ENCODE assay signal across 16 cellular contexts in the genomic region with DNA sequence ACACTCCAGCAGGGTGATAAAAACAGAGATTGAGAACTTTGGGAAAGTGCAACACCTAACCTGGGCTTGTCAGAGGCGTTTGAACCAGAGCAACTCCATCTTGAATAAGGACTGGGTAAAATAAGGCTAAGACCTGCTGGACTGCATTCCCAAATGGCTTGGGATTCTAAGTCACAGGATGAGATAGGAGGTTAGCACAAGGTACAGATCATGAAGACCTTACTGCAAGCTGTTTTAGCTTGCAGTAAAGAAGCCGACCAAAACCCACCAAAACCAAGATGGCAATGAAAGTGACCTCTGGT. TPM values are rescaled to one million over a fixed set of nuclear protein-coding genes. Genes with fewer than 3 reads are reported as not detected.
A peak's percentile ranks its signal among the peaks of the same experiment; 100 is the strongest.
DNase-seq lines count a peak whose midpoint lies in the region; ATAC-seq, FAIRE-seq and TF ChIP-seq lines count a peak whose summit lies in the region.
"Had no signal": no experiment of that assay in that cellular context is flagged by ENCODE, and none has a peak within 500 bp of the region (broad histone marks: within the 10 kb centered on the region; RNA-seq: fewer than 3 reads in every experiment).

No MANE protein-coding gene starts in this region.

- no peak for TF ChIP-seq CTCF in WTC11 (IDR thresholded peaks at IDR 0.05)
- no peak for TF ChIP-seq CTCF in keratinocyte (optimal IDR thresholded peaks at IDR 0.05 in 1 of 3, IDR thresholded peaks at IDR 0.05 in 1 of 3, conservative IDR thresholded peaks at IDR 0.05 in 1 of 3; ENCODE audit: extremely low read depth in 1 of 3, insufficient read depth in 2 of 3, low read length in 3 of 3)
- TF ChIP-seq CTCF in thoracic aorta (IDR thresholded peaks at IDR 0.05) = no peak

- H3K9me3 ChIP-seq in HUES48 (ENCODE audit: control insufficient read depth, insufficient read depth, low read length) (no peaks in the 10 kb centered on the region), keratinocyte (ENCODE audit: control insufficient read depth, low read depth, low read length) (no peaks in the 10 kb centered on the region), thoracic aorta (no peaks in the 10 kb centered on the region)
- H3K9me3 ChIP-seq: testis had no signal

- H3K27ac Mint-ChIP-seq in WTC11 = no peak overlapping the region; the same call in 1 of the 2 replicates
- H3K27ac Mint-ChIP-seq: activated B cell treated with CpG ODN at 0.5 μM for 24 hours; activated T-helper 2 cell treated with anti-CD3 and anti-CD28 coated beads, Interferon-gamma antibody, Interleukin-2, Interleukin-4, amounts not matched to agents 10 μg/mL and 5 μg/mL and 100 μg/mL, durations not matched to agents 14 hours and 24 hours and 36 hours; CD4-positive, alpha-beta memory T cell had no signal

- ATAC-seq in WTC11 (peak; percentile 56; the same call in 1 of the 2 replicates), thoracic aorta (ENCODE audit: insufficient number of reproducible peaks, low FRiP score, low read depth) (no peak)

- dilution Hi-C loops in keratinocyte (cut with MboI; ENCODE audit: extremely low pct_ligation_motif_present, low sequenced_read_pairs) = no loop called here

- H3K4me2 ChIP-seq in keratinocyte (ENCODE audit: control insufficient read depth, extremely low read depth, insufficient read depth, low read depth, low read length) = peak overlapping the region; percentile 35

- H3K27me3 Mint-ChIP-seq in WTC11 (ENCODE audit: low read depth) = no peaks in the 10 kb centered on the region
- H3K27me3 Mint-ChIP-seq: activated B cell treated with CpG ODN at 0.5 μM for 24 hours; CD4-positive, alpha-beta memory T cell had no signal

- H3K36me3 ChIP-seq in HUES48 (ENCODE audit: control insufficient read depth, insufficient read depth, low read length) (no peaks in the 10 kb centered on the region), keratinocyte (ENCODE audit: control insufficient read depth in 2 of 2, extremely low read depth in 1 of 2, insufficient read depth in 2 of 2, low read length in 2 of 2) (no peaks in the 10 kb centered on the region), thoracic aorta (no peaks in the 10 kb centered on the region)

- H3K4me3 Mint-ChIP-seq in WTC11 = no peak overlapping the region
- H3K4me3 Mint-ChIP-seq: activated B cell treated with CpG ODN at 0.5 μM for 24 hours; CD4-positive, alpha-beta memory T cell had no signal

- H3K9ac ChIP-seq in HUES48 (ENCODE audit: low read depth, low read length) = no peak overlapping the region
- no peak overlapping the region for H3K9ac ChIP-seq in keratinocyte (ENCODE audit: control insufficient read depth, extremely low read depth, insufficient read depth, low read length)

- H3K9me1 ChIP-seq in keratinocyte (ENCODE audit: control insufficient read depth, extremely low read depth, insufficient read depth, low read length) = no peaks in the 10 kb centered on the region

- no peak overlapping the region for H3K4me3 ChIP-seq in HUES48 (ENCODE audit: low read depth, low read length)
- no peak overlapping the region for H3K4me3 ChIP-seq in keratinocyte (ENCODE audit: control insufficient read depth in 2 of 3, extremely low read depth in 1 of 3, insufficient read depth in 2 of 3, low read depth in 1 of 3, low read length in 3 of 3)
- peak overlapping the region; percentile 49 for H3K4me3 ChIP-seq in thoracic aorta
- H3K4me3 ChIP-seq: testis had no signal

- H3K9me3 Mint-ChIP-seq in WTC11 = no peaks in the 10 kb centered on the region
- H3K9me3 Mint-ChIP-seq: activated B cell treated with CpG ODN at 0.5 μM for 24 hours; activated T-helper 2 cell treated with anti-CD3 and anti-CD28 coated beads, Interferon-gamma antibody, Interleukin-2, Interleukin-4, amounts not matched to agents 10 μg/mL and 5 μg/mL and 100 μg/mL, durations not matched to agents 14 hours and 24 hours and 36 hours had no signal

- peaks cover under 1% of the 10 kb centered on the region for H3K79me2 ChIP-seq in keratinocyte (ENCODE audit: control insufficient read depth, insufficient read depth, low read length)

- H3K4me1 Mint-ChIP-seq in WTC11 = peaks cover 21% of the 10 kb centered on the region

- H3K27ac ChIP-seq in HUES48 (ENCODE audit: low read depth, low read length) (peak overlapping the region; percentile 60), keratinocyte (ENCODE audit: control insufficient read depth, insufficient read depth, low read length) (no peak overlapping the region), thoracic aorta (peak overlapping the region; percentile 54 to 77)
- H3K27ac ChIP-seq: testis had no signal

- no peak overlapping the region for H2AFZ ChIP-seq in keratinocyte (ENCODE audit: control insufficient read depth, low read length)

- FAIRE-seq in keratinocyte (lab: Jason Lieb, UNC) = no peak

- CTCF ChIA-PET in WTC11 (lab: Charles Lee) = interaction anchor here (0.8 kb wide), 1 partner anchor 8 kb away, joined by 6 read pairs; no protein-coding TSS in a partner anchor

- no peaks in the 10 kb centered on the region for H3K27me3 ChIP-seq in HUES48 (ENCODE audit: control insufficient read depth, insufficient read depth, low read length)
- no peaks in the 10 kb centered on the region for H3K27me3 ChIP-seq in keratinocyte (ENCODE audit: control insufficient read depth, extremely low read depth, insufficient read depth, low read length)
- H3K27me3 ChIP-seq in thoracic aorta (replicated peaks; ENCODE audit: insufficient read depth) = no peaks in the 10 kb centered on the region
- H3K27me3 ChIP-seq: testis had no signal

- POLR2A ChIA-PET in WTC11 (lab: Charles Lee) = no interaction called here

- H3K36me3 Mint-ChIP-seq in WTC11 = no peaks in the 10 kb centered on the region

- DNase-seq in WTC11 (ENCODE audit: low spot score) (no peak), keratinocyte (ENCODE audit: low read depth, low spot score) (no peak), thoracic aorta (ENCODE audit: low spot score) (no peak), ureter (ENCODE audit: low spot score) (no peak), NCI-H1417 (lab: John Stamatoyannopoulos, UW) (no peak), LoVo (ENCODE audit: low spot score) (no peak)
- DNase-seq: activated B cell treated with CpG ODN at 0.5 μM for 24 hours; activated CD8-positive, alpha-beta memory T cell treated with anti-CD3 and anti-CD28 coated beads for 24 hours; CD4-positive, alpha-beta memory T cell; NCI-H1092; right cardiac atrium; RPMI8226; stimulated activated CD4-positive, alpha-beta T cell treated with anti-CD3 and anti-CD28 coated beads, Interleukin-2, amount 100 ng/mL, for 48 hours; testis had no signal

- no peaks in the 10 kb centered on the region for H4K20me1 ChIP-seq in keratinocyte (ENCODE audit: control insufficient read depth, extremely low read depth, insufficient read depth, low read length)

- H3K4me1 ChIP-seq in HUES48 (ENCODE audit: control insufficient read depth, insufficient read depth, low read length) (peaks cover 12% of the 10 kb centered on the region), keratinocyte (ENCODE audit: control insufficient read depth, extremely low read depth, insufficient read depth, low read length) (peaks cover 11% of the 10 kb centered on the region), thoracic aorta (ENCODE audit: control insufficient read depth in 1 of 2, low read depth in 2 of 2) (peaks cover 14 to 31% of the 10 kb centered on the region in 2 donors)
- H3K4me1 ChIP-seq: testis had no signal

TF ChIP-seq in WTC11, 78 proteins besides CTCF, POLR2A, EP300 and RAD21:
- TF ChIP-seq, protein P1, sequence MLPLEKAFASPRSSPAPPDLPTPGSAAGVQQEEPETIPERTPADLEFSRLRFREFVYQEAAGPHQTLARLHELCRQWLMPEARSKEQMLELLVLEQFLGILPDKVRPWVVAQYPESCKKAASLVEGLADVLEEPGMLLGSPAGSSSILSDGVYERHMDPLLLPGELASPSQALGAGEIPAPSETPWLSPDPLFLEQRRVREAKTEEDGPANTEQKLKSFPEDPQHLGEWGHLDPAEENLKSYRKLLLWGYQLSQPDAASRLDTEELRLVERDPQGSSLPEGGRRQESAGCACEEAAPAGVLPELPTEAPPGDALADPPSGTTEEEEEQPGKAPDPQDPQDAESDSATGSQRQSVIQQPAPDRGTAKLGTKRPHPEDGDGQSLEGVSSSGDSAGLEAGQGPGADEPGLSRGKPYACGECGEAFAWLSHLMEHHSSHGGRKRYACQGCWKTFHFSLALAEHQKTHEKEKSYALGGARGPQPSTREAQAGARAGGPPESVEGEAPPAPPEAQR (CRISPR knock-in tag; IDR thresholded peaks at IDR 0.05) = peak; percentile 71; the same call in 1 of the 2 replicates
- TF ChIP-seq NFATC4 (CRISPR knock-in tag; IDR thresholded peaks at IDR 0.05) = no peak

RNA-seq across cellular contexts. Expression of gene SCFD2, which starts 43.9 kb away (rescaled TPM):
- total RNA-seq in WTC11 (2021) (9.3 to 12.4 TPM (median 10.3 TPM) in 3 replicates), thoracic aorta (10 to 100 TPM; 20.3 to 27.4 TPM), ureter (46.6 TPM)
- 13.9 to 16.7 TPM (median 16.1 TPM) in 3 replicates for polyA plus RNA-seq in keratinocyte
- polyA plus RNA-seq in keratinocyte (2011; ENCODE audit: low read depth) = 10.7 TPM
- 11.8 and 12.1 TPM in 2 replicates for polyA plus RNA-seq in keratinocyte (2011; cell fraction: cytosol; rRNA removed)
- polyA plus RNA-seq in keratinocyte (2011; cell fraction: nucleus; rRNA removed) = 17.7 and 20.0 TPM in 2 replicates
- 7.8 and 14.4 TPM in 2 replicates for polyA plus RNA-seq in keratinocyte (2012; ENCODE audit: low replicate concordance)
- 41.1 to 43.4 TPM (median 42.5 TPM) in 3 replicates for polyA minus RNA-seq in keratinocyte
- 13.0 TPM for polyA minus RNA-seq in keratinocyte (2011; cell fraction: cytosol; rRNA and poly(A)+ RNA removed)
- polyA minus RNA-seq in keratinocyte (2011; cell fraction: nucleus; rRNA and poly(A)+ RNA removed) = 30.4 and 43.8 TPM in 2 replicates

RNA-seq across cellular contexts. Expression of gene FIP1L1, which starts 55.5 kb away (rescaled TPM):
- total RNA-seq in WTC11 (2021) (47.6 to 52.4 TPM (median 49.6 TPM) in 3 replicates), thoracic aorta (10 to 100 TPM; 29.5 to 57.9 TPM), ureter (67.8 TPM)
- polyA plus RNA-seq in keratinocyte = 22.7 to 36.7 TPM (median 23.9 TPM) in 3 replicates
- 94.6 TPM for polyA plus RNA-seq in keratinocyte (2011; ENCODE audit: low read depth)
- 21.7 and 26.1 TPM in 2 replicates for polyA plus RNA-seq in keratinocyte (2011; cell fraction: cytosol; rRNA removed)
- 46.7 and 62.5 TPM in 2 replicates for polyA plus RNA-seq in keratinocyte (2011; cell fraction: nucleus; rRNA removed)
- 40.5 and 45.2 TPM in 2 replicates for polyA plus RNA-seq in keratinocyte (2012; ENCODE audit: low replicate concordance)
- polyA minus RNA-seq in keratinocyte = 20.2 to 32.1 TPM (median 26.2 TPM) in 3 replicates
- polyA minus RNA-seq in keratinocyte (2011; cell fraction: cytosol; rRNA and poly(A)+ RNA removed) = 16.7 TPM
- polyA minus RNA-seq in keratinocyte (2011; cell fraction: nucleus; rRNA and poly(A)+ RNA removed) = 27.8 and 38.7 TPM in 2 replicates
